Comparison of ENCODE assay signal across 8 cellular contexts in the genomic region with DNA sequence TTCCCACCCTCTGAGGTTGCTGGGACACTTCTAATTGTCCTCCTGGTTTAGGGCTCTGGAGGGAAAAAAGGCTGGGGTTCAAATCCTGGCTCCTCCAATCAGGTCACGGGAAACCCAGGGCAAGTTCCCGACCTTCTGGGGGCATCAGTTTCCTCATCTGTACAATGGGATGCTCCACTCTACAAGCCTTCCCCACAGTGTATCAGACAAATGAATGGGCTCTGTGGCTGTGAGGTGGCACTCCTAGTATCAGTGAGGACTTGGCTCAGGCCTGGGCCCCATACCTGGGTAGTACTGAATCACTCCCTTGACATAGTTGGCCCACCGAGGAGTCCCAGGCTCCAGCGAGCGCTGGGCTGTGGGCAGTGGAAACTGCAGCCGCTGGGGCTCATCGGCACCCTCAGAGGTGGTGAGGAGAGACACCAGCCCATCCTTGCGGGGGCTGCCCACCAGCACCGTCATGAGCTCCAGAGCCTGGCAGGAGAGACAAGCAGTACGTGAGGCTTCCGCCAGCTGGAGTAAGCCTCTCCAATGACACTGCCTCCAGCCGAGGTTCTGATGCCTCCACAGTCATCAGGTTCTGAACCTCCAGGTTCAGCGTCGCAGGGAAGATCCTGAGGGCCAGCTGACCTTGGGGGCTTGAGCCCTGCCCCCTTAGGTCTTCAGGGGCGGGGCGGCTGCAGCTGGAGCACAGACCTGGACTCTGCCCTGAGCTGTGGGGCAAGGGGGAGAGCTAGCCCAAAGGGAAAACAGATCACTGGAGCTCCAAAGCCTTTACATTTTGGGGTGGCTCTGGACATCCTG. TPM values are rescaled to one million over a fixed set of nuclear protein-coding genes. Genes with fewer than 3 reads are reported as not detected.
A peak's percentile ranks its signal among the peaks of the same experiment; 100 is the strongest.
DNase-seq lines count a peak whose midpoint lies in the region; ATAC-seq and TF ChIP-seq lines count a peak whose summit lies in the region.

No MANE protein-coding gene starts in this region.

- no peaks in the 10 kb centered on the region for H3K27me3 Mint-ChIP-seq in CD8-positive, alpha-beta memory T cell
- H3K27me3 Mint-ChIP-seq in osteocyte (ENCODE audit: unreplicated experiment) = no peaks in the 10 kb centered on the region

- no peaks in the 10 kb centered on the region for H3K9me3 ChIP-seq in CD8-positive, alpha-beta memory T cell (ENCODE audit: low read length)
- H3K9me3 ChIP-seq in PC-9 (ENCODE audit: insufficient read depth, low read depth) = no peaks in the 10 kb centered on the region

- no peak for TF ChIP-seq CTCF in PC-9 (conservative IDR thresholded peaks at IDR 0.05)
- no peak for TF ChIP-seq CTCF in osteocyte (IDR thresholded peaks at IDR 0.05)

- ATAC-seq in esophagus mucosa = peak; percentile 1
- ATAC-seq in HG03469 (IDR thresholded peaks at IDR 0.05; ENCODE audit: unreplicated experiment) = no peak
- ATAC-seq in GM18861 (IDR thresholded peaks at IDR 0.05; ENCODE audit: unreplicated experiment) = no peak

- no peaks in the 10 kb centered on the region for H3K79me2 ChIP-seq in PC-9 (ENCODE audit: low read depth)

- DNase-seq in CD8-positive, alpha-beta memory T cell = no peak
- DNase-seq in PC-9 = no peak
- DNase-seq in osteocyte (ENCODE audit: extremely low spot score, unreplicated experiment) = no peak
- DNase-seq in globus pallidus (ENCODE audit: low spot score) = no peak
- DNase-seq in NCI-H748 treated with DMSO at 0.1 percent for 48 hours (lab: John Stamatoyannopoulos, UW) = no peak

- H3K4me1 ChIP-seq in CD8-positive, alpha-beta memory T cell (ENCODE audit: insufficient read depth, low read length) = peaks cover 13% of the 10 kb centered on the region
- peaks cover 9% of the 10 kb centered on the region; the same call in 1 of the 2 replicates for H3K4me1 ChIP-seq in PC-9 (replicated peaks; ENCODE audit: insufficient read depth)

- peak overlapping the region; percentile 61 for H3K27ac ChIP-seq in CD8-positive, alpha-beta memory T cell (ENCODE audit: low read depth, low read length)
- H3K27ac ChIP-seq in PC-9 = no peak overlapping the region

- H3K9me3 Mint-ChIP-seq in CD8-positive, alpha-beta memory T cell = no peaks in the 10 kb centered on the region
- no peaks in the 10 kb centered on the region for H3K9me3 Mint-ChIP-seq in osteocyte (ENCODE audit: unreplicated experiment)

- no TSS peak for BruUV-seq in PC-9 (replicated peaks; lab: Mats Ljungman, UMichigan)

- H4K20me1 ChIP-seq in PC-9 (ENCODE audit: insufficient read depth) = no peaks in the 10 kb centered on the region; the same call in 1 of the 2 replicates

- H3K4me3 Mint-ChIP-seq in CD8-positive, alpha-beta memory T cell = peak overlapping the region; percentile 65 to 90 (median 74)
- peak overlapping the region; percentile 72 for H3K4me3 Mint-ChIP-seq in osteocyte (ENCODE audit: unreplicated experiment)

- H3K36me3 Mint-ChIP-seq in CD8-positive, alpha-beta memory T cell = peaks cover 0 to 10% (median 2%) of the 10 kb centered on the region in 3 donors
- peaks cover 3% of the 10 kb centered on the region for H3K36me3 Mint-ChIP-seq in osteocyte (ENCODE audit: unreplicated experiment)

- H3K4me3 ChIP-seq in CD8-positive, alpha-beta memory T cell (ENCODE audit: low read length) = peak overlapping the region; percentile 64
- H3K4me3 ChIP-seq in PC-9 = peak overlapping the region; percentile 87

- H3K4me2 ChIP-seq in PC-9 = peak overlapping the region; percentile 93

- CTCF ChIA-PET in CD8-positive, alpha-beta memory T cell (lab: Charles Lee) = interaction anchor here (0.8 to 5.6 kb wide), 18 partner anchors 9 to 441 kb away, joined by 3 to 63 read pairs (median 9); a partner anchor contains a TSS
- CTCF ChIA-PET in PC-9 (lab: Charles Lee) = interaction anchor here (0.5 to 1.2 kb wide), 4 partner anchors 13 to 242 kb away, joined by 3 to 11 read pairs (median 4); a partner anchor contains a TSS

- no peaks in the 10 kb centered on the region for H3K27me3 ChIP-seq in CD8-positive, alpha-beta memory T cell (ENCODE audit: insufficient read depth, low read length, poor library complexity, severe bottlenecking)
- no peaks in the 10 kb centered on the region for H3K27me3 ChIP-seq in PC-9 (ENCODE audit: insufficient read depth, low read depth)

- no peaks in the 10 kb centered on the region for H3K36me3 ChIP-seq in CD8-positive, alpha-beta memory T cell (ENCODE audit: insufficient read depth, low read length)
- H3K36me3 ChIP-seq in PC-9 (ENCODE audit: low read depth) = no peaks in the 10 kb centered on the region

- peaks cover 50% of the 10 kb centered on the region for H3F3A ChIP-seq in PC-9 (ENCODE audit: insufficient read depth, low read depth)

- peaks cover 9 to 27% (median 12%) of the 10 kb centered on the region in 3 donors for H3K4me1 Mint-ChIP-seq in CD8-positive, alpha-beta memory T cell
- peaks cover 21% of the 10 kb centered on the region for H3K4me1 Mint-ChIP-seq in osteocyte (ENCODE audit: unreplicated experiment)

- POLR2A ChIA-PET in CD8-positive, alpha-beta memory T cell (lab: Charles Lee) = interaction anchor here (1.6 to 3.6 kb wide), 6 partner anchors 10 to 141 kb away, joined by 6 to 79 read pairs (median 10); a partner anchor contains a TSS
- POLR2A ChIA-PET in PC-9 (lab: Charles Lee; ENCODE audit: unreplicated experiment) = interaction anchor here (0.6 to 1.3 kb wide), 2 partner anchors 8 to 16 kb away, joined by 7 to 15 read pairs; no protein-coding TSS in a partner anchor

- H2AFZ ChIP-seq in PC-9 = peak overlapping the region; percentile 80

- H3K27ac Mint-ChIP-seq in CD8-positive, alpha-beta memory T cell = peak overlapping the region in 2 of 8 donors; percentile 61 to 63
- peak overlapping the region; percentile 56 for H3K27ac Mint-ChIP-seq in osteocyte (ENCODE audit: unreplicated experiment)

- intact Hi-C loops in PC-9 (cut with micrococcal nuclease; ENCODE audit: unreplicated experiment) = loop anchor here (2.0 kb wide), 1 partner anchor 131 kb away; no protein-coding TSS in a partner anchor

- H3K9me2 ChIP-seq in PC-9 (ENCODE audit: insufficient read depth) = no peaks in the 10 kb centered on the region

RNA-seq across cellular contexts. Expression of a gene that starts 1.2 kb away (rescaled TPM):
- total RNA-seq in CD8-positive, alpha-beta memory T cell = 10 to 100 TPM; 33.2 to 39.7 TPM
- 19.7 TPM for polyA plus RNA-seq in CD8-positive, alpha-beta memory T cell
- total RNA-seq in PC-9 (2021) (12.7 and 12.8 TPM in 2 replicates), esophagus mucosa (29.1 TPM), osteocyte (30.3 and 31.2 TPM in 2 replicates)

RNA-seq across cellular contexts. Expression of a gene that starts 20.8 kb away (rescaled TPM):
- total RNA-seq in CD8-positive, alpha-beta memory T cell = 10 to 100 TPM; 24.4 to 29.3 TPM
- polyA plus RNA-seq in CD8-positive, alpha-beta memory T cell = 32.8 TPM
- total RNA-seq in PC-9 (2021) (25.3 and 27.8 TPM in 2 replicates), esophagus mucosa (17.3 TPM), osteocyte (35.1 and 38.2 TPM in 2 replicates)

RNA-seq across cellular contexts. Expression of a gene that starts 42.6 kb away (rescaled TPM):
- 1 to 10 TPM; 1.8 to 2.1 TPM for total RNA-seq in CD8-positive, alpha-beta memory T cell
- 1.5 TPM for polyA plus RNA-seq in CD8-positive, alpha-beta memory T cell
- total RNA-seq in PC-9 (2021) (448 and 461 TPM in 2 replicates), esophagus mucosa (134 TPM), osteocyte (460 and 524 TPM in 2 replicates)

Comparison
In these comparisons a context has a peak if more than half of its experiments do, and no peak if none do; other contexts are left out.
1. RNA of a gene that starts 42.6 kb away (total RNA-seq): 448 to 461 TPM in PC-9, 460 to 524 TPM in osteocyte and 134 TPM in esophagus mucosa (single experiment); 1.8 to 2.1 TPM in CD8-positive, alpha-beta memory T cell; every median in the first group is over 10 times any median in the second.